In the genomic region with DNA sequence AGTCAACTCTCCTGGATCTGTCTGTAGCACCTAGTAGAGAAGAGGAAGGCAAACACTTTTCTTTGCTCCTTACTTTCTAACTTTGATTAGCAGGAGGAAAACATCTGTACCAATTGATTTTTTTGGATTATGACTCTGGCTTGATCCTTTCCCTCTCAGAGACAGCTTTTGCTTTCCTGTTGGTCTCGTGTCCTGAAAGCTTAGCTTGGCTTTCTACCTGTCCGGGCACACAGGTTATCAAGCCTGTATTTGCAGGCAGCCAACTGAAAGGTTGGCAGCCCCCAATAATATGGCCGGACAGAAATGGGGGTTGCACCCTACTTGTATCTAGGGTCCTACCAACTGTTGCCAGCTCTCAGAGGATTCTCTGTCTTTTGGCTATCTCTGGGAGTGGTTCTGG, we compare ENCODE assay signal across 16 cellular contexts. TPM values are rescaled to one million over a fixed set of nuclear protein-coding genes. Genes with fewer than 3 reads are reported as not detected.
DNase-seq lines count a peak whose midpoint lies in the region; ATAC-seq, FAIRE-seq and TF ChIP-seq lines count a peak whose summit lies in the region.
"Had no signal": no experiment of that assay in that cellular context is flagged by ENCODE, and none has a peak within 500 bp of the region (broad histone marks: within the 10 kb centered on the region; RNA-seq: fewer than 3 reads in every experiment).

No MANE protein-coding gene starts in this region.

- H3K4me2 ChIP-seq in hepatocyte (no peak overlapping the region), HepG2 (ENCODE audit: low read depth, low read length) (peak overlapping the region; percentile 60)
- H3K4me2 ChIP-seq: GM23338 had no signal

- no peaks in the 10 kb centered on the region for H3K9me2 ChIP-seq in hepatocyte (replicated peaks; ENCODE audit: insufficient read depth)

- no peaks in the 10 kb centered on the region for H3K36me3 ChIP-seq in hepatocyte (replicated peaks; ENCODE audit: insufficient read depth, low read depth)
- no peaks in the 10 kb centered on the region for H3K36me3 ChIP-seq in HepG2 (replicated peaks in 1 of 2; ENCODE audit: control insufficient read depth in 1 of 2, insufficient read depth in 2 of 2, low read length in 2 of 2)
- H3K36me3 ChIP-seq in tibial artery = no peaks in the 10 kb centered on the region
- no peaks in the 10 kb centered on the region for H3K36me3 ChIP-seq in vagina
- H3K36me3 ChIP-seq: BE2C had no signal

- peak overlapping the region; percentile 32 for H3K27ac Mint-ChIP-seq in osteocyte (ENCODE audit: unreplicated experiment)
- H3K27ac Mint-ChIP-seq: CD4-positive, alpha-beta memory T cell; GM23338 had no signal

- 75% methylated on average over 3 of the region's 3 CpGs for WGBS in hepatocyte (ENCODE audit: low lambda C conversion rate, missing lambda C conversion rate)
- 93% methylated on average over 2 of the region's 3 CpGs for WGBS in HepG2 (ENCODE audit: low lambda C conversion rate)

- H3K79me2 ChIP-seq in hepatocyte = no peaks in the 10 kb centered on the region
- no peaks in the 10 kb centered on the region for H3K79me2 ChIP-seq in HepG2 (ENCODE audit: insufficient read depth, low read length)

- no peaks in the 10 kb centered on the region for H3K4me1 Mint-ChIP-seq in osteocyte (ENCODE audit: unreplicated experiment)

- H3K9me3 ChIP-seq in hepatocyte (ENCODE audit: low read depth) (no peaks in the 10 kb centered on the region), HepG2 (ENCODE audit: low read length) (no peaks in the 10 kb centered on the region), tibial artery (no peaks in the 10 kb centered on the region), vagina (no peaks in the 10 kb centered on the region)
- H3K9me3 ChIP-seq: BE2C had no signal

- no peak for DNase-seq in hepatocyte (ENCODE audit: low spot score)
- DNase-seq in HepG2 (ENCODE audit: low spot score) = no peak
- no peak for DNase-seq in osteocyte (ENCODE audit: extremely low spot score, unreplicated experiment)
- no peak for DNase-seq in UCSD-AML1 (lab: John Stamatoyannopoulos, UW; ENCODE audit: unreplicated experiment)
- no peak for DNase-seq in tibial artery
- DNase-seq in SK-N-DZ (ENCODE audit: low spot score) = no peak
- no peak for DNase-seq in vagina (ENCODE audit: extremely low spot score in 2 of 2)
- DNase-seq: BE2C; CD4-positive, alpha-beta memory T cell; DMS79; H7 had no signal

- H3K4me3 ChIP-seq in hepatocyte (no peak overlapping the region), HepG2 (replicated peaks in 1 of 3; ENCODE audit: insufficient read depth in 1 of 3, low read depth in 2 of 3, low read length in 3 of 3) (no peak overlapping the region; a peak in 1 of 6 replicates), tibial artery (no peak overlapping the region), vagina (no peak overlapping the region)
- H3K4me3 ChIP-seq: GM12878, GM23338 had no signal

- intact Hi-C loops in HepG2 (cut with micrococcal nuclease; ENCODE audit: unreplicated experiment) = loop anchor here (5.0 to 10.0 kb wide), 2 partner anchors 50 to 93 kb away; partner anchors contain the start of genes CUL4B and MCTS1
- intact Hi-C loops in tibial artery (cut with DNase I; ENCODE audit: low total_unique reads) = no loop called here
- intact Hi-C loops in vagina (cut with DNase I) = no loop called here

- H3K4me1 ChIP-seq in hepatocyte (ENCODE audit: insufficient read depth) (no peaks in the 10 kb centered on the region), HepG2 (ENCODE audit: insufficient read depth, low read length) (peaks cover 37% of the 10 kb centered on the region), tibial artery (no peaks in the 10 kb centered on the region), vagina (no peaks in the 10 kb centered on the region)
- H3K4me1 ChIP-seq: BE2C had no signal

- no peak for TF ChIP-seq RAD21 in HepG2 (CRISPR knock-in tag; IDR thresholded peaks at IDR 0.05)

- H3K36me3 Mint-ChIP-seq in osteocyte (ENCODE audit: unreplicated experiment) = peaks cover 8% of the 10 kb centered on the region

- POLR2A ChIA-PET in HepG2 (lab: Yijun Ruan, JAX) = interaction anchor here (0.8 to 2.1 kb wide), 2 partner anchors 25 to 49 kb away, joined by 3 to 9 read pairs; partner anchors contain the start of gene CUL4B

- CTCF ChIA-PET in HepG2 (lab: Yijun Ruan, JAX; ENCODE audit: low intra/inter-chr PET ratio, low total read pairs) = no interaction called here

- FAIRE-seq in HepG2 (lab: Jason Lieb, UNC) = no peak
- FAIRE-seq: A204.1, GM12878, GM18507 had no signal

- H2AFZ ChIP-seq in hepatocyte (no peak overlapping the region), HepG2 (ENCODE audit: low read length) (no peak overlapping the region)
- H2AFZ ChIP-seq: GM23338 had no signal

- TF ChIP-seq POLR2A in HepG2 (IDR thresholded peaks at IDR 0.05; ENCODE audit: insufficient read depth in 1 of 2, low read depth in 2 of 2, low read length in 2 of 2) = no peak
- no peak for TF ChIP-seq POLR2A in vagina (IDR thresholded peaks at IDR 0.05)

- peaks cover 4% of the 10 kb centered on the region for H3K9me3 Mint-ChIP-seq in osteocyte (ENCODE audit: unreplicated experiment)
- H3K9me3 Mint-ChIP-seq: CD4-positive, alpha-beta memory T cell; GM23338 had no signal

- H3K4me3 Mint-ChIP-seq in osteocyte (ENCODE audit: unreplicated experiment) = no peak overlapping the region
- H3K4me3 Mint-ChIP-seq: CD4-positive, alpha-beta memory T cell; GM23338 had no signal

- peak overlapping the region; percentile 22; the same call in 1 of the 2 replicates for H3K9ac ChIP-seq in HepG2 (ENCODE audit: insufficient read depth, low read depth, low read length)

- in situ Hi-C loops in HepG2 (cut with HindIII; ENCODE audit: extremely low pct_ligation_motif_present, low pct_unique_long_range_greater_than_20kb) = loop anchor here (10.0 kb wide), 1 partner anchor 153 kb away; no protein-coding TSS in a partner anchor

- no peaks in the 10 kb centered on the region for H3K27me3 Mint-ChIP-seq in osteocyte (ENCODE audit: unreplicated experiment)
- H3K27me3 Mint-ChIP-seq: CD4-positive, alpha-beta memory T cell had no signal

- H4K20me1 ChIP-seq in hepatocyte (ENCODE audit: insufficient read depth, poor library complexity, severe bottlenecking) (no peaks in the 10 kb centered on the region), HepG2 (ENCODE audit: insufficient read depth, low read length) (no peaks in the 10 kb centered on the region)

- BruUV-seq in HepG2 (replicated peaks; lab: Mats Ljungman, UMichigan) = no TSS peak

- no peak for TF ChIP-seq CTCF in hepatocyte (IDR thresholded peaks at IDR 0.05; ENCODE audit: poor library complexity)
- no peak for TF ChIP-seq CTCF in HepG2 (CRISPR knock-in tag; IDR thresholded peaks at IDR 0.05)
- no peak for TF ChIP-seq CTCF in osteocyte (IDR thresholded peaks at IDR 0.05)
- TF ChIP-seq CTCF in tibial artery (IDR thresholded peaks at IDR 0.05) = no peak
- TF ChIP-seq CTCF in vagina (IDR thresholded peaks at IDR 0.05) = no peak

- peak overlapping the region; percentile 70 for H3K27ac ChIP-seq in hepatocyte
- peak overlapping the region; percentile 75 for H3K27ac ChIP-seq in HepG2 (ENCODE audit: extremely low read length, insufficient read depth, low read length)
- no peak overlapping the region for H3K27ac ChIP-seq in tibial artery
- no peak overlapping the region for H3K27ac ChIP-seq in vagina
- H3K27ac ChIP-seq: C4-2B had no signal

- no peaks in the 10 kb centered on the region for H3K27me3 ChIP-seq in hepatocyte
- no peaks in the 10 kb centered on the region for H3K27me3 ChIP-seq in HepG2 (ENCODE audit: control insufficient read depth in 1 of 2, insufficient read depth in 2 of 2, low read length in 2 of 2)
- H3K27me3 ChIP-seq in tibial artery = no peaks in the 10 kb centered on the region
- no peaks in the 10 kb centered on the region for H3K27me3 ChIP-seq in vagina
- H3K27me3 ChIP-seq: BE2C had no signal

- TF ChIP-seq EP300 in HepG2 (IDR thresholded peaks at IDR 0.05; ENCODE audit: low read depth in 2 of 2, low read length in 2 of 2) (no peak), HepG2 (CRISPR knock-in tag; IDR thresholded peaks at IDR 0.05; ENCODE audit: borderline replicate concordance) (no peak)

- no peak; the same call in 2 of the 3 replicates for ATAC-seq in HepG2
- ATAC-seq: GM12878, GM23338 had no signal

RNA-seq across cellular contexts. Expression of gene LAMP2, which starts 43.1 kb away (rescaled TPM):
- total RNA-seq in hepatocyte (223 and 228 TPM in 2 replicates), HepG2 (2016; rRNA removed; fragmentation: Illumina TruSeq; extraction: Trizol) (63.0 and 127 TPM in 2 replicates), osteocyte (206 and 214 TPM in 2 replicates), vagina (106 TPM)
- polyA plus RNA-seq in hepatocyte (163 and 175 TPM in 2 replicates), HepG2 (2011; rRNA removed) (143 and 170 TPM in 2 replicates)
- total RNA-seq in HepG2 (2016; cell fraction: cytosol; rRNA removed; fragmentation: Illumina TruSeq; extraction: Trizol; ENCODE audit: low read depth) = 6.3 and 8.5 TPM in 2 replicates
- 61.8 and 127 TPM in 2 replicates for total RNA-seq in HepG2 (2016; cell fraction: insoluble cytoplasmic fraction; rRNA removed; fragmentation: Illumina TruSeq; extraction: Trizol)
- total RNA-seq in HepG2 (2016; cell fraction: membrane; rRNA removed; fragmentation: Illumina TruSeq; extraction: Trizol) = 14.0 and 16.8 TPM in 2 replicates
- 117 and 132 TPM in 2 replicates for total RNA-seq in HepG2 (2016; cell fraction: nucleus; rRNA removed; fragmentation: Illumina TruSeq; extraction: Trizol)
- 88.8 and 129 TPM in 2 replicates for polyA plus RNA-seq in HepG2 (2011; cell fraction: cytosol; rRNA removed)
- 38.3 and 46.9 TPM in 2 replicates for polyA plus RNA-seq in HepG2 (2011; cell fraction: nucleus; rRNA removed)
- 131 and 146 TPM in 2 replicates for polyA plus RNA-seq in HepG2 (2012)
- polyA plus RNA-seq in HepG2 (2016; cell fraction: cytosol; fragmentation: Illumina TruSeq; extraction: Trizol; ENCODE audit: low read depth) = 7.2 and 7.3 TPM in 2 replicates
- polyA plus RNA-seq in HepG2 (2016; cell fraction: insoluble cytoplasmic fraction; fragmentation: Illumina TruSeq; extraction: Trizol; ENCODE audit: low read depth) = 51.7 and 54.1 TPM in 2 replicates
- polyA plus RNA-seq in HepG2 (2016; cell fraction: membrane; fragmentation: Illumina TruSeq; extraction: Trizol; ENCODE audit: low read depth) = 12.2 and 13.2 TPM in 2 replicates
- polyA plus RNA-seq in HepG2 (2016; cell fraction: nucleus; fragmentation: Illumina TruSeq; extraction: Trizol; ENCODE audit: insufficient read depth, low read depth) = 124 and 129 TPM in 2 replicates
- polyA minus RNA-seq in HepG2 (2011; rRNA and poly(A)+ RNA removed; ENCODE audit: low replicate concordance) = 28.8 and 70.3 TPM in 2 replicates
- 106 and 122 TPM in 2 replicates for polyA minus RNA-seq in HepG2 (2011; cell fraction: cytosol; rRNA and poly(A)+ RNA removed)
- polyA minus RNA-seq in HepG2 (2011; cell fraction: nucleus; rRNA and poly(A)+ RNA removed) = 61.7 and 77.6 TPM in 2 replicates
- 25.3 and 27.6 TPM in 2 replicates for polyA plus RNA-seq in SK-N-DZ (2014; cell fraction: cytosol; rRNA removed)
- 10.5 and 12.2 TPM in 2 replicates for polyA plus RNA-seq in SK-N-DZ (2014; cell fraction: nucleus; rRNA removed)

RNA-seq across cellular contexts. Expression of gene CUL4B, which starts 48.5 kb away (rescaled TPM):
- total RNA-seq in hepatocyte (46.4 and 50.5 TPM in 2 replicates), HepG2 (2016; rRNA removed; fragmentation: Illumina TruSeq; extraction: Trizol) (28.5 and 50.0 TPM in 2 replicates), osteocyte (77.7 and 78.6 TPM in 2 replicates), vagina (31.7 TPM)
- polyA plus RNA-seq in hepatocyte (15.5 and 16.9 TPM in 2 replicates), HepG2 (2011; rRNA removed) (20.0 and 21.6 TPM in 2 replicates)
- 1.9 and 3.0 TPM in 2 replicates for total RNA-seq in HepG2 (2016; cell fraction: cytosol; rRNA removed; fragmentation: Illumina TruSeq; extraction: Trizol; ENCODE audit: low read depth)
- total RNA-seq in HepG2 (2016; cell fraction: insoluble cytoplasmic fraction; rRNA removed; fragmentation: Illumina TruSeq; extraction: Trizol) = 27.7 and 47.4 TPM in 2 replicates
- total RNA-seq in HepG2 (2016; cell fraction: membrane; rRNA removed; fragmentation: Illumina TruSeq; extraction: Trizol) = 13.7 and 16.5 TPM in 2 replicates
- total RNA-seq in HepG2 (2016; cell fraction: nucleus; rRNA removed; fragmentation: Illumina TruSeq; extraction: Trizol) = 27.4 and 28.7 TPM in 2 replicates
- 7.2 and 9.7 TPM in 2 replicates for polyA plus RNA-seq in HepG2 (2011; cell fraction: cytosol; rRNA removed)
- polyA plus RNA-seq in HepG2 (2011; cell fraction: nucleus; rRNA removed) = 20.0 and 20.3 TPM in 2 replicates
- polyA plus RNA-seq in HepG2 (2012) = 21.4 and 31.8 TPM in 2 replicates
- polyA plus RNA-seq in HepG2 (2016; cell fraction: cytosol; fragmentation: Illumina TruSeq; extraction: Trizol; ENCODE audit: low read depth) = 1.6 and 1.7 TPM in 2 replicates
- 34.8 and 35.0 TPM in 2 replicates for polyA plus RNA-seq in HepG2 (2016; cell fraction: insoluble cytoplasmic fraction; fragmentation: Illumina TruSeq; extraction: Trizol; ENCODE audit: low read depth)
- 5.6 and 7.3 TPM in 2 replicates for polyA plus RNA-seq in HepG2 (2016; cell fraction: membrane; fragmentation: Illumina TruSeq; extraction: Trizol; ENCODE audit: low read depth)
- polyA plus RNA-seq in HepG2 (2016; cell fraction: nucleus; fragmentation: Illumina TruSeq; extraction: Trizol; ENCODE audit: insufficient read depth, low read depth) = 38.2 and 39.5 TPM in 2 replicates
- 108 and 117 TPM in 2 replicates for polyA minus RNA-seq in HepG2 (2011; rRNA and poly(A)+ RNA removed; ENCODE audit: low replicate concordance)
- 29.7 and 32.7 TPM in 2 replicates for polyA minus RNA-seq in HepG2 (2011; cell fraction: cytosol; rRNA and poly(A)+ RNA removed)
- 31.4 and 38.3 TPM in 2 replicates for polyA minus RNA-seq in HepG2 (2011; cell fraction: nucleus; rRNA and poly(A)+ RNA removed)
- polyA plus RNA-seq in SK-N-DZ (2014; cell fraction: cytosol; rRNA removed) = 27.0 and 29.0 TPM in 2 replicates
- polyA plus RNA-seq in SK-N-DZ (2014; cell fraction: nucleus; rRNA removed) = 30.6 and 48.7 TPM in 2 replicates

Comparison
In these comparisons a context has a peak if more than half of its experiments do, and no peak if none do; other contexts are left out.
1. H3K27ac ChIP-seq: peak in hepatocyte (single experiment) and HepG2 (single experiment); none in tibial artery (0 of 2) and vagina (single experiment).